Comparison of ENCODE assay signal across 8 cellular contexts in genomic region chrX:38560776-38561125, GRCh38. TPM values are rescaled to one million over a fixed set of nuclear protein-coding genes. Genes with fewer than 3 reads are reported as not detected.
DNase-seq lines count a peak whose midpoint lies in the region; ATAC-seq, FAIRE-seq and TF ChIP-seq lines count a peak whose summit lies in the region.

No MANE protein-coding gene starts in this region.

- DNase-seq in Peyer's patch (no peak), fibroblast of mammary gland (ENCODE audit: low read depth) (no peak), gastrocnemius medialis (peak; percentile 40 to 62), NCI-H69 (lab: John Stamatoyannopoulos, UW) (no peak), GM12891 (ENCODE audit: insufficient read length, low spot score) (no peak), SIG-M5 (lab: John Stamatoyannopoulos, UW) (no peak), AG08395 (ENCODE audit: low spot score) (no peak)

- no peak for TF ChIP-seq POLR2A in Peyer's patch (IDR thresholded peaks at IDR 0.05)
- no peak for TF ChIP-seq POLR2A in gastrocnemius medialis (IDR thresholded peaks at IDR 0.05)
- no peak for TF ChIP-seq POLR2A in GM12891 (IDR thresholded peaks at IDR 0.05; ENCODE audit: low read depth, low read length)

- H3K36me3 ChIP-seq in Peyer's patch (no peaks in the 10 kb centered on the region), gastrocnemius medialis (no peaks in the 10 kb centered on the region)

- H3K9me3 ChIP-seq in Peyer's patch (no peaks in the 10 kb centered on the region), gastrocnemius medialis (no peaks in the 10 kb centered on the region)

- ATAC-seq in GM18502 (IDR thresholded peaks at IDR 0.05; ENCODE audit: poor library complexity, unreplicated experiment) (peak; percentile 29), gastrocnemius medialis (peak; percentile 51 to 58)

- H3K27me3 ChIP-seq in Peyer's patch: no peaks in the 10 kb centered on the region
- no peaks in the 10 kb centered on the region for H3K27me3 ChIP-seq in gastrocnemius medialis

- intact Hi-C loops in gastrocnemius medialis (cut with DNase I; ENCODE audit: low total_unique reads): loop anchor here (2.0 to 5.0 kb wide), 2 partner anchors 52 to 90 kb away; no protein-coding TSS in a partner anchor

- H3K4me3 ChIP-seq in Peyer's patch: peak overlapping the region; percentile 26 to 64 (median 44)
- H3K4me3 ChIP-seq in fibroblast of mammary gland (ENCODE audit: control insufficient read depth, low read depth, low read length): peak overlapping the region; percentile 41
- peak overlapping the region; percentile 47 to 73 (median 58) for H3K4me3 ChIP-seq in gastrocnemius medialis

- peak overlapping the region in 2 of 4 donors; percentile 26 to 64 for H3K27ac ChIP-seq in Peyer's patch
- peak overlapping the region; percentile 76 to 87 (median 84) for H3K27ac ChIP-seq in gastrocnemius medialis

- TF ChIP-seq CTCF in Peyer's patch (IDR thresholded peaks at IDR 0.05) (no peak), fibroblast of mammary gland (conservative IDR thresholded peaks at IDR 0.05; ENCODE audit: control insufficient read depth, insufficient read depth, low read depth, low read length) (no peak), gastrocnemius medialis (IDR thresholded peaks at IDR 0.05 in 4 of 5, conservative IDR thresholded peaks at IDR 0.05 in 1 of 5) (no peak)

- H3K4me1 ChIP-seq in Peyer's patch (no peaks in the 10 kb centered on the region), gastrocnemius medialis (peaks cover 0 to 5% of the 10 kb centered on the region in 2 donors)

- no peak for FAIRE-seq in GM12891 (lab: Jason Lieb, UNC)

- in situ Hi-C loops in gastrocnemius medialis (cut with MboI; ENCODE audit: low sequenced_read_pairs in 4 of 4): loop anchor here in 1 of 4 donors (25.0 kb wide), 1 partner anchor 98 kb away; no protein-coding TSS in a partner anchor

TF ChIP-seq in GM12891, 5 proteins besides CTCF, POLR2A, EP300 and RAD21:
- TF ChIP-seq PAX5 (IDR thresholded peaks at IDR 0.05; ENCODE audit: insufficient read depth, low read length, severe bottlenecking) (no peak), TAF1 (IDR thresholded peaks at IDR 0.05; ENCODE audit: low read depth, low read length) (no peak), POLR2AphosphoS5 (IDR thresholded peaks at IDR 0.05; ENCODE audit: low read depth, low read length) (no peak), POU2F2 (IDR thresholded peaks at IDR 0.05; ENCODE audit: low read depth, low read length) (no peak), SPI1 (IDR thresholded peaks at IDR 0.05; ENCODE audit: low read depth, low read length) (no peak)

RNA-seq across cellular contexts. Expression of gene TSPAN7, which starts 0.6 kb away (rescaled TPM):
- total RNA-seq in Peyer's patch (10 to 100 TPM; 13.2 to 74.8 (median 44.1) TPM), gastrocnemius medialis (100 to 1,000 TPM in 2 of 4 donors, 10 to 100 TPM in 2; 38.1 to 288 (median 130) TPM)
- polyA plus RNA-seq in GM12891 (2012; ENCODE audit: low read depth, missing spikeins): not detected

Comparison
In these comparisons a context has a peak if more than half of its experiments do, and no peak if none do; other contexts are left out.
1. DNase-seq: peak in gastrocnemius medialis (2 of 2); none in Peyer's patch (0 of 3), fibroblast of mammary gland (single experiment), NCI-H69 (single experiment), GM12891 (single experiment), SIG-M5 (single experiment) and AG08395 (single experiment).
2. Peak in every context shown above with its lines, with median percentiles within 50 percentile points of each other: H3K4me3 ChIP-seq.